Comparison of ENCODE assay signal across 26 cellular contexts in genomic region chr2:235366390-235366789, GRCh38.
"Had no signal": no experiment of that assay in that cellular context is flagged by ENCODE, and none has a peak within 500 bp of the region (broad histone marks: within the 10 kb centered on the region; RNA-seq: fewer than 3 reads in every experiment).

No MANE protein-coding gene starts in this region.

- H3K27me3 Mint-ChIP-seq: memory B cell had no signal

- H3K36me3 Mint-ChIP-seq: memory B cell; naive B cell; natural killer cell treated with Interleukin-12 subunit alpha and Interleukin-12 subunit beta and Interleukin-15 and Interleukin-18, amount 100 ng/mL, for 72 hours; stimulated activated effector memory CD8-positive, alpha-beta T cell treated with anti-CD3 and anti-CD28 coated beads, Interleukin-12 subunit alpha, Interleukin-12 subunit beta, amount 100 ng/mL, for 72 hours had no signal

- H3K36me3 ChIP-seq: colonic mucosa, gastrocnemius medialis, prostate gland, right atrium auricular region, sigmoid colon, thoracic aorta, tibial nerve, upper lobe of right lung, uterus had no signal

- DNase-seq: colonic mucosa; dermis blood vessel endothelial cell; effector memory CD4-positive, alpha-beta T cell; erythroblast; gastrocnemius medialis; head of caudate nucleus; kidney; mucosa of descending colon; naive B cell; nucleus accumbens; sigmoid colon; stimulated activated CD4-positive, alpha-beta T cell treated with anti-CD3 and anti-CD28 coated beads, Interleukin-2, amount 100 ng/mL, for 24 hours; stimulated activated CD4-positive, alpha-beta T cell treated with anti-CD3 and anti-CD28 coated beads, Interleukin-4, amount 100 ng/mL, for 24 hours; stimulated activated naive CD8-positive, alpha-beta T cell treated with anti-CD3 and anti-CD28 coated beads, Interleukin-15, Interleukin-2, amounts not matched to agents 100 U/mL and 50 U/mL, for 24 hours; upper lobe of right lung; uterus had no signal

- ATAC-seq: gastrocnemius medialis; left lobe of liver; mucosa of descending colon; natural killer cell treated with Interleukin-12 subunit alpha and Interleukin-12 subunit beta and Interleukin-15 and Interleukin-18, amount 100 ng/mL, for 72 hours; stimulated activated effector memory CD8-positive, alpha-beta T cell treated with anti-CD3 and anti-CD28 coated beads, Interleukin-12 subunit alpha, Interleukin-12 subunit beta, amount 100 ng/mL, for 72 hours; stimulated activated naive CD8-positive, alpha-beta T cell treated with anti-CD3 and anti-CD28 coated beads, Interleukin-15, Interleukin-2, amounts not matched to agents 100 U/mL and 50 U/mL, for 24 hours; upper lobe of right lung had no signal

- H3K4me1 ChIP-seq: colonic mucosa, gastrocnemius medialis, prostate gland, right atrium auricular region, sigmoid colon, tibial nerve, upper lobe of right lung, uterus had no signal

- H3K4me1 Mint-ChIP-seq: memory B cell; naive B cell; neural crest cell; stimulated activated effector memory CD8-positive, alpha-beta T cell treated with anti-CD3 and anti-CD28 coated beads, Interleukin-12 subunit alpha, Interleukin-12 subunit beta, amount 100 ng/mL, for 72 hours had no signal

- H3K4me3 Mint-ChIP-seq: memory B cell; naive B cell; natural killer cell treated with Interleukin-12 subunit alpha and Interleukin-12 subunit beta and Interleukin-15 and Interleukin-18, amount 100 ng/mL, for 72 hours; neural crest cell; stimulated activated effector memory CD8-positive, alpha-beta T cell treated with anti-CD3 and anti-CD28 coated beads, Interleukin-12 subunit alpha, Interleukin-12 subunit beta, amount 100 ng/mL, for 72 hours had no signal

- H3K27ac ChIP-seq: colonic mucosa, gastrocnemius medialis, prostate gland, right atrium auricular region, sigmoid colon, thoracic aorta, tibial nerve, upper lobe of right lung, uterus had no signal

- H3K9me3 Mint-ChIP-seq: natural killer cell treated with Interleukin-12 subunit alpha and Interleukin-12 subunit beta and Interleukin-15 and Interleukin-18, amount 100 ng/mL, for 72 hours; neural crest cell; stimulated activated effector memory CD8-positive, alpha-beta T cell treated with anti-CD3 and anti-CD28 coated beads, Interleukin-12 subunit alpha, Interleukin-12 subunit beta, amount 100 ng/mL, for 72 hours had no signal

- H3K27me3 ChIP-seq: colonic mucosa, right atrium auricular region, sigmoid colon, tibial nerve, upper lobe of right lung, uterus had no signal

- H3K27ac Mint-ChIP-seq: memory B cell; naive B cell; natural killer cell treated with Interleukin-12 subunit alpha and Interleukin-12 subunit beta and Interleukin-15 and Interleukin-18, amount 100 ng/mL, for 72 hours; stimulated activated effector memory CD8-positive, alpha-beta T cell treated with anti-CD3 and anti-CD28 coated beads, Interleukin-12 subunit alpha, Interleukin-12 subunit beta, amount 100 ng/mL, for 72 hours had no signal

- H3K4me3 ChIP-seq: colonic mucosa, gastrocnemius medialis, lung, mucosa of descending colon, prostate gland, right atrium auricular region, sigmoid colon, thoracic aorta, tibial nerve, upper lobe of right lung, uterus had no signal

- H3K9me3 ChIP-seq: colonic mucosa, gastrocnemius medialis, mucosa of descending colon, prostate gland, right atrium auricular region, sigmoid colon, thoracic aorta, tibial nerve, upper lobe of right lung, uterus had no signal
